In the genomic region with DNA sequence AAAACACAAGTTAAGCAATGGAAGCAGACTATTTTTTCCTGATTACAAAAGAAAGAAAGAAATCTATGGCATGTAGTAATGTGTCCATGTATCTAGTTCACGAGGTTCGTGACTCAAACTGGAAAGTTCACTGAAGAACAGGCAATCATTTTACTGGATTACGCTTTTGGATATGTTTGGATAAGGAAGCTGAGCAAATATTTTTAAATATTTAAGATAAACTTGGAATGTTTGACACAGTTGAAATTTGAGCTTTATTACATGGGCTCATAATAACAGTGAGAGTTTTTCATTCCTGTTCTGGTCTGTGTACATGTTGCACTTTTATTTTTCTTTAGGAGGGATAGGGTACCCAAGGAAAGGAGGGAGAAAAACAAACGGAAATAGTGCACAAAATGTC, we compare ENCODE assay signal across 13 cellular contexts.
DNase-seq lines count a peak whose midpoint lies in the region; ATAC-seq and TF ChIP-seq lines count a peak whose summit lies in the region.
"Had no signal": no experiment of that assay in that cellular context is flagged by ENCODE, and none has a peak within 500 bp of the region (broad histone marks: within the 10 kb centered on the region; RNA-seq: fewer than 3 reads in every experiment).

No MANE protein-coding gene starts in this region.

- H3K9me3 ChIP-seq in AG04450 (ENCODE audit: control insufficient read depth, insufficient read depth, low read length) (no peaks in the 10 kb centered on the region), HUES64 (ENCODE audit: insufficient read depth, low read depth, low read length) (peaks cover 2% of the 10 kb centered on the region), mesenchymal stem cell (ENCODE audit: control insufficient read depth, low read length) (peaks cover 1% of the 10 kb centered on the region)
- H3K9me3 ChIP-seq: ovary had no signal

- H3K27ac Mint-ChIP-seq in activated T-helper 1 cell treated with anti-CD3 and anti-CD28 coated beads, Interleukin-12 subunit alpha, Interleukin-12 subunit beta, Interleukin-2, Interleukin-4 antibody, amounts not matched to agents 30 ng/mL and 10 ng/mL and 1 ng/mL, durations not matched to agents 14 hours and 24 hours and 36 hours, result no peak overlapping the region
- H3K27ac Mint-ChIP-seq: activated CD4-positive, alpha-beta T cell treated with anti-CD3 and anti-CD28 coated beads for 36 hours; CD14-positive monocyte; immature natural killer cell had no signal

- H4K8ac ChIP-seq in mesenchymal stem cell (ENCODE audit: low read length), result no peak overlapping the region

- H3K14ac ChIP-seq in mesenchymal stem cell (ENCODE audit: low read length in 2 of 2), result no peak overlapping the region

- H4K91ac ChIP-seq in mesenchymal stem cell (ENCODE audit: low read length), result no peak overlapping the region

- H3K27ac ChIP-seq in AG04450 (ENCODE audit: low read depth, low read length), result no peak overlapping the region
- peak overlapping the region; percentile 89; the same call in 1 of the 2 replicates for H3K27ac ChIP-seq in HUES64 (ENCODE audit: low read depth, low read length)
- H3K27ac ChIP-seq in mesenchymal stem cell (ENCODE audit: low read length, poor library complexity, severe bottlenecking), result peak overlapping the region; percentile 61
- H3K27ac ChIP-seq: ovary had no signal

- H3K9ac ChIP-seq in HUES64 (ENCODE audit: low read depth, low read length) (no peak overlapping the region), mesenchymal stem cell (ENCODE audit: low read length) (no peak overlapping the region)

- H3K4ac ChIP-seq in mesenchymal stem cell (ENCODE audit: low read depth in 1 of 2, low read length in 2 of 2), result no peak overlapping the region

- H3K79me1 ChIP-seq in mesenchymal stem cell (replicated peaks; ENCODE audit: low read length, poor library complexity, severe bottlenecking), result no peaks in the 10 kb centered on the region

- no peak overlapping the region for H2AK5ac ChIP-seq in mesenchymal stem cell (ENCODE audit: low read length, severe bottlenecking)

- no peak for ATAC-seq in HG03045 (IDR thresholded peaks at IDR 0.05; ENCODE audit: unreplicated experiment)
- ATAC-seq: activated CD4-positive, alpha-beta T cell treated with anti-CD3 and anti-CD28 coated beads for 36 hours had no signal

- H2BK12ac ChIP-seq in mesenchymal stem cell (ENCODE audit: low read length in 2 of 2), result no peak overlapping the region

- no peak overlapping the region for H2BK120ac ChIP-seq in mesenchymal stem cell (ENCODE audit: low read depth, low read length)

- H3K36me3 Mint-ChIP-seq in activated T-helper 1 cell treated with anti-CD3 and anti-CD28 coated beads, Interleukin-12 subunit alpha, Interleukin-12 subunit beta, Interleukin-2, Interleukin-4 antibody, amounts not matched to agents 30 ng/mL and 10 ng/mL and 1 ng/mL, durations not matched to agents 14 hours and 24 hours and 36 hours (ENCODE audit: low read depth), result no peaks in the 10 kb centered on the region
- H3K36me3 Mint-ChIP-seq: CD14-positive monocyte, immature natural killer cell had no signal

- H2BK5ac ChIP-seq in mesenchymal stem cell (ENCODE audit: low read depth, low read length, poor library complexity, severe bottlenecking), result no peak overlapping the region

- WGBS in HUES64, result 84% methylated on average over 4 of the region's 4 CpGs
- WGBS in mesenchymal stem cell, result 56% methylated on average over 4 of the region's 4 CpGs

- no peak overlapping the region for H2BK15ac ChIP-seq in mesenchymal stem cell (ENCODE audit: low read depth, poor library complexity, severe bottlenecking)

- TF ChIP-seq CTCF in AG04450 (IDR thresholded peaks at IDR 0.05; ENCODE audit: low read depth, low read length) (no peak), choroid plexus epithelial cell (conservative IDR thresholded peaks at IDR 0.05; ENCODE audit: low read depth, low read length) (no peak), GM10266 (IDR thresholded peaks at IDR 0.05; ENCODE audit: control insufficient read depth, insufficient read depth, low read depth, missing control alignments) (no peak)

- H3K4me1 ChIP-seq in HUES64 (ENCODE audit: insufficient read depth, low read length), result peaks cover 48% of the 10 kb centered on the region
- no peaks in the 10 kb centered on the region for H3K4me1 ChIP-seq in mesenchymal stem cell (ENCODE audit: control insufficient read depth, insufficient read depth, low read depth, low read length)

- H3K23ac ChIP-seq in mesenchymal stem cell (ENCODE audit: low read length in 2 of 2), result no peak overlapping the region

- H3K4me2 ChIP-seq in mesenchymal stem cell (ENCODE audit: low read length, poor library complexity, severe bottlenecking), result no peak overlapping the region

- H3K18ac ChIP-seq in mesenchymal stem cell (ENCODE audit: low read depth in 1 of 2, low read length in 2 of 2), result no peak overlapping the region

- H3K27me3 Mint-ChIP-seq in activated T-helper 1 cell treated with anti-CD3 and anti-CD28 coated beads, Interleukin-12 subunit alpha, Interleukin-12 subunit beta, Interleukin-2, Interleukin-4 antibody, amounts not matched to agents 30 ng/mL and 10 ng/mL and 1 ng/mL, durations not matched to agents 14 hours and 24 hours and 36 hours (ENCODE audit: insufficient read depth), result peaks cover 3% of the 10 kb centered on the region
- H3K27me3 Mint-ChIP-seq: activated CD4-positive, alpha-beta T cell treated with anti-CD3 and anti-CD28 coated beads for 36 hours had no signal

- no peaks in the 10 kb centered on the region for H3K27me3 ChIP-seq in AG04450 (ENCODE audit: control insufficient read depth, insufficient read depth, low read length)
- no peaks in the 10 kb centered on the region for H3K27me3 ChIP-seq in HUES64 (ENCODE audit: insufficient read depth, low read length)
- no peaks in the 10 kb centered on the region for H3K27me3 ChIP-seq in mesenchymal stem cell (ENCODE audit: control insufficient read depth in 1 of 2, insufficient read depth in 1 of 2, low read length in 2 of 2)
- H3K27me3 ChIP-seq: ovary had no signal

- H2AFZ ChIP-seq in mesenchymal stem cell (ENCODE audit: low read depth, low read length), result no peak overlapping the region

- POLR2A ChIA-PET in AG04450 (lab: Yijun Ruan, JAX), result no interaction called here

- no peaks in the 10 kb centered on the region for H3K4me1 Mint-ChIP-seq in activated T-helper 1 cell treated with anti-CD3 and anti-CD28 coated beads, Interleukin-12 subunit alpha, Interleukin-12 subunit beta, Interleukin-2, Interleukin-4 antibody, amounts not matched to agents 30 ng/mL and 10 ng/mL and 1 ng/mL, durations not matched to agents 14 hours and 24 hours and 36 hours (ENCODE audit: low read depth)
- H3K4me1 Mint-ChIP-seq: CD14-positive monocyte, immature natural killer cell had no signal

- DNase-seq in AG04450 (ENCODE audit: low read depth, low spot score), result peak; percentile 46
- peak; percentile 88 for DNase-seq in choroid plexus epithelial cell (ENCODE audit: low read depth)
- peak; percentile 54 for DNase-seq in mesenchymal stem cell
- no peak for DNase-seq in activated T-helper 1 cell treated with anti-CD3 and anti-CD28 coated beads, Interleukin-12 subunit alpha, Interleukin-12 subunit beta, Interleukin-2, Interleukin-4 antibody, amounts not matched to agents 30 ng/mL and 10 ng/mL and 1 ng/mL, durations not matched to agents 14 hours and 24 hours and 36 hours (ENCODE audit: low spot score)
- no peak for DNase-seq in GM10266 (ENCODE audit: extremely low spot score)
- no peak for DNase-seq in RPMI8226
- DNase-seq: activated CD4-positive, alpha-beta T cell treated with anti-CD3 and anti-CD28 coated beads for 36 hours; activated gamma-delta T cell; immature natural killer cell; ovary had no signal

- no peak overlapping the region for H3K4me3 Mint-ChIP-seq in activated T-helper 1 cell treated with anti-CD3 and anti-CD28 coated beads, Interleukin-12 subunit alpha, Interleukin-12 subunit beta, Interleukin-2, Interleukin-4 antibody, amounts not matched to agents 30 ng/mL and 10 ng/mL and 1 ng/mL, durations not matched to agents 14 hours and 24 hours and 36 hours
- H3K4me3 Mint-ChIP-seq: activated CD4-positive, alpha-beta T cell treated with anti-CD3 and anti-CD28 coated beads for 36 hours; CD14-positive monocyte; immature natural killer cell had no signal

- intact Hi-C loops in activated T-helper 1 cell treated with anti-CD3 and anti-CD28 coated beads, Interleukin-12 subunit alpha, Interleukin-12 subunit beta, Interleukin-2, Interleukin-4 antibody, amounts not matched to agents 30 ng/mL and 10 ng/mL and 1 ng/mL, durations not matched to agents 14 hours and 24 hours and 36 hours (cut with micrococcal nuclease), result no loop called here

- H3K9me3 Mint-ChIP-seq in activated T-helper 1 cell treated with anti-CD3 and anti-CD28 coated beads, Interleukin-12 subunit alpha, Interleukin-12 subunit beta, Interleukin-2, Interleukin-4 antibody, amounts not matched to agents 30 ng/mL and 10 ng/mL and 1 ng/mL, durations not matched to agents 14 hours and 24 hours and 36 hours, result peaks cover 2% of the 10 kb centered on the region

- CTCF ChIA-PET in AG04450 (lab: Charles Lee), result no interaction called here

- H3K4me3 ChIP-seq in AG04450 (ENCODE audit: low read depth, low read length) (no peak overlapping the region), HUES64 (ENCODE audit: low read length) (no peak overlapping the region), choroid plexus epithelial cell (ENCODE audit: low read depth, low read length) (no peak overlapping the region), mesenchymal stem cell (ENCODE audit: insufficient read depth in 1 of 2, low read depth in 1 of 2, low read length in 2 of 2) (no peak overlapping the region)
- H3K4me3 ChIP-seq: ovary had no signal

- no peaks in the 10 kb centered on the region for H3K36me3 ChIP-seq in HUES64 (ENCODE audit: insufficient read depth, low read length)
- no peaks in the 10 kb centered on the region for H3K36me3 ChIP-seq in mesenchymal stem cell (ENCODE audit: control insufficient read depth in 1 of 2, insufficient read depth in 2 of 2, low read depth in 1 of 2, low read length in 2 of 2)
- H3K36me3 ChIP-seq: ovary had no signal

Comparison
In these comparisons a context has a peak if more than half of its experiments do, and no peak if none do; other contexts are left out.
1. DNase-seq: peak in AG04450 (single experiment), choroid plexus epithelial cell (single experiment) and mesenchymal stem cell (single experiment); none in activated T-helper 1 cell treated with anti-CD3 and anti-CD28 coated beads, Interleukin-12 subunit alpha, Interleukin-12 subunit beta, Interleukin-2, Interleukin-4 antibody, amounts not matched to agents 30 ng/mL and 10 ng/mL and 1 ng/mL, durations not matched to agents 14 hours and 24 hours and 36 hours (single experiment), GM10266 (single experiment) and RPMI8226 (single experiment).